8 cellular contexts compared by ENCODE assay signal in genomic region chr19:53432088-53432661, GRCh38. TPM values are rescaled to one million over a fixed set of nuclear protein-coding genes. Genes with fewer than 3 reads are reported as not detected.
DNase-seq lines count a peak whose midpoint lies in the region; ATAC-seq and TF ChIP-seq lines count a peak whose summit lies in the region.

No MANE protein-coding gene starts in this region.

- TF ChIP-seq CTCF in KMS-11 (conservative IDR thresholded peaks at IDR 0.05; ENCODE audit: low read depth, low read length) (no peak), right atrium auricular region (IDR thresholded peaks at IDR 0.05) (no peak), retinal pigment epithelial cell (conservative IDR thresholded peaks at IDR 0.05; ENCODE audit: low read depth, low read length) (no peak)

- peak overlapping the region; percentile 63 for H3K9ac ChIP-seq in KMS-11

- peak; percentile 11 for ATAC-seq in GM21717 (IDR thresholded peaks at IDR 0.05; ENCODE audit: unreplicated experiment)
- ATAC-seq in GM18870 (IDR thresholded peaks at IDR 0.05; ENCODE audit: unreplicated experiment), result no peak

- no peak overlapping the region for H3K4me2 ChIP-seq in KMS-11

- peak overlapping the region; percentile 57; the same call in 1 of the 2 replicates for H2AFZ ChIP-seq in KMS-11 (ENCODE audit: low read depth)

- no peaks in the 10 kb centered on the region for H4K20me1 ChIP-seq in KMS-11 (ENCODE audit: insufficient read depth)

- DNase-seq in EL (peak; percentile 42), right atrium auricular region (ENCODE audit: low spot score) (peak; percentile 60), retinal pigment epithelial cell (ENCODE audit: low read depth) (no peak), NCI-H510A (lab: John Stamatoyannopoulos, UW) (no peak)
- peak; percentile 16 for DNase-seq in activated naive CD4-positive, alpha-beta T cell treated with anti-CD3 and anti-CD28 coated beads, Interleukin-2, amount 50 U/mL, for 16 hours

- H3K4me3 ChIP-seq in KMS-11 (IDR thresholded peaks at IDR 0.05; ENCODE audit: insufficient read depth, low read depth, low read length), result no peak overlapping the region
- H3K4me3 ChIP-seq in right atrium auricular region, result peak overlapping the region; percentile 65 to 69
- peak overlapping the region; percentile 91 for H3K4me3 ChIP-seq in retinal pigment epithelial cell (ENCODE audit: low read length)

- H3K36me3 ChIP-seq in KMS-11 (ENCODE audit: insufficient read depth), result no peaks in the 10 kb centered on the region
- H3K36me3 ChIP-seq in right atrium auricular region, result peaks cover 6% of the 10 kb centered on the region

- no peaks in the 10 kb centered on the region for H3K79me2 ChIP-seq in KMS-11 (ENCODE audit: insufficient read depth, low read depth)

- H3K27ac ChIP-seq in KMS-11, result peak overlapping the region; percentile 32; the same call in 1 of the 2 replicates
- H3K27ac ChIP-seq in right atrium auricular region, result peak overlapping the region; percentile 66 to 69

- no peaks in the 10 kb centered on the region for H3K4me1 ChIP-seq in KMS-11 (ENCODE audit: low read depth, poor library complexity, severe bottlenecking)
- peaks cover 0 to 6% of the 10 kb centered on the region in 2 donors for H3K4me1 ChIP-seq in right atrium auricular region

- no peaks in the 10 kb centered on the region for H3K9me3 ChIP-seq in right atrium auricular region

- H3K27me3 ChIP-seq in KMS-11 (ENCODE audit: insufficient read depth, low read depth) (no peaks in the 10 kb centered on the region), right atrium auricular region (no peaks in the 10 kb centered on the region)

RNA-seq across cellular contexts. Expression of gene ZNF761, which starts 0.4 kb away (rescaled TPM):
- total RNA-seq in right atrium auricular region, result 1 to 10 TPM; 3.8 to 6.0 TPM

RNA-seq across cellular contexts. Expression of gene ZNF813, which starts 35.4 kb away (rescaled TPM):
- total RNA-seq in right atrium auricular region, result 1 to 10 TPM in 1 of 2 donors, under 1 TPM in 1; 0.63 to 1.3 TPM

RNA-seq across cellular contexts. Expression of gene ZNF765, which starts 37.2 kb away (rescaled TPM):
- 1 to 10 TPM; 2.3 to 4.2 TPM for total RNA-seq in right atrium auricular region

Comparison
In these comparisons a context has a peak if more than half of its experiments do, and no peak if none do; other contexts are left out.
1. DNase-seq: peak in EL (single experiment), activated naive CD4-positive, alpha-beta T cell treated with anti-CD3 and anti-CD28 coated beads, Interleukin-2, amount 50 U/mL, for 16 hours (single experiment) and right atrium auricular region (single experiment); none in retinal pigment epithelial cell (single experiment) and NCI-H510A (single experiment).